In the genomic region with DNA sequence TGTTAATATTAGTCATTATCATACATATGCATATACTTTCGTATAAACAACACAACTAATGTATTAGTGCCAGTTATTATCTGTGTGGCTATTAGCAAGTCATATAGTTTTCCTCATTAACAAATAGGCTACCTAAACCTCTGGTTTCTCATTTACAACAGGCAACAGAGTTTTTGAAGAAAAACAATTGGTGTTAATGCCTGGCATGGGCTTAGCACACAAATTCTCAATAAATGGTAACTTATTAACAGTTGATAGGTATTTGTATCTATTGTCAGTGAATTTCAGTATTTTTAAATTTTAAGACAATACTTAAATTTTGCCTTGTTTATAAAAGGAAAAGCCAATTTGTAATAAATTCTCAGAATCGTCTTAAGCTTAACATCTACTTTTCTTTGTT, we compare ENCODE assay signal across 21 cellular contexts.
DNase-seq lines count a peak whose midpoint lies in the region; ATAC-seq, FAIRE-seq and TF ChIP-seq lines count a peak whose summit lies in the region.
"Had no signal": no experiment of that assay in that cellular context is flagged by ENCODE, and none has a peak within 500 bp of the region (broad histone marks: within the 10 kb centered on the region; RNA-seq: fewer than 3 reads in every experiment).

No MANE protein-coding gene starts in this region.

- WGBS in endodermal cell (ENCODE audit: insufficient coverage in 1 of 2, insufficient read length in 1 of 2), 2 experiments: 67% methylated on average over 1 of the region's 2 CpGs; no CpG with 5 or more reads in 1 of the 2 experiments
- 70 to 88% (median 82%) methylated on average over 2 of the region's 2 CpGs for WGBS in small intestine, 3 donors
- WGBS in right lobe of liver (ENCODE audit: insufficient coverage, low coverage, low lambda C conversion rate, missing lambda C conversion rate): 28% methylated on average over 2 of the region's 2 CpGs

- H3K79me2 ChIP-seq in KMS-11 (ENCODE audit: insufficient read depth, low read depth): no peaks in the 10 kb centered on the region

- ATAC-seq in GM18861 (IDR thresholded peaks at IDR 0.05; ENCODE audit: unreplicated experiment) (peak; percentile 30), HG02870 (IDR thresholded peaks at IDR 0.05; ENCODE audit: unreplicated experiment) (no peak), right lobe of liver (no peak)
- ATAC-seq: A549; CD8-positive, alpha-beta T cell had no signal

- H4K20me1 ChIP-seq in KMS-11 (ENCODE audit: insufficient read depth): no peaks in the 10 kb centered on the region
- H4K20me1 ChIP-seq: BLaER1 treated with 17β-estradiol and CSF1 and Interleukin-3, amounts not matched to agents 10 nM and 100 nM had no signal

- H3K36me3 ChIP-seq in KMS-11 (ENCODE audit: insufficient read depth): no peaks in the 10 kb centered on the region
- H3K36me3 ChIP-seq in endodermal cell (ENCODE audit: control insufficient read depth, insufficient read depth, low read length): no peaks in the 10 kb centered on the region
- no peaks in the 10 kb centered on the region for H3K36me3 ChIP-seq in small intestine (ENCODE audit: control insufficient read depth in 2 of 2, insufficient read depth in 2 of 2, low read length in 2 of 2)
- H3K36me3 ChIP-seq in right lobe of liver: no peaks in the 10 kb centered on the region
- H3K36me3 ChIP-seq: BLaER1 treated with 17β-estradiol and CSF1 and Interleukin-3, amounts not matched to agents 10 nM and 100 nM had no signal

- no peak overlapping the region for H3K4me3 ChIP-seq in KMS-11 (IDR thresholded peaks at IDR 0.05; ENCODE audit: insufficient read depth, low read depth, low read length)
- H3K4me3 ChIP-seq in endodermal cell (ENCODE audit: low read length): peak overlapping the region; percentile 57
- H3K4me3 ChIP-seq in small intestine (ENCODE audit: low read depth in 1 of 2, low read length in 2 of 2): no peak overlapping the region
- H3K4me3 ChIP-seq in right lobe of liver: no peak overlapping the region
- H3K4me3 ChIP-seq: A549; BLaER1 treated with 17β-estradiol and CSF1 and Interleukin-3, amounts not matched to agents 10 nM and 100 nM had no signal

- peaks cover 2% of the 10 kb centered on the region for H3K27me3 Mint-ChIP-seq in endodermal cell (ENCODE audit: insufficient read depth)
- H3K27me3 Mint-ChIP-seq: CD4-positive, alpha-beta T cell had no signal

- H3K9ac ChIP-seq in KMS-11 (no peak overlapping the region), endodermal cell (ENCODE audit: extremely low read depth, low read length, poor library complexity, severe bottlenecking) (no peak overlapping the region)
- H3K9ac ChIP-seq: BLaER1 treated with 17β-estradiol and CSF1 and Interleukin-3, amounts not matched to agents 10 nM and 100 nM had no signal

- peak overlapping the region; percentile 44; the same call in 1 of the 2 replicates for H3K4me2 ChIP-seq in KMS-11
- H3K4me2 ChIP-seq: A549 had no signal

- H3K4me1 ChIP-seq in KMS-11 (ENCODE audit: low read depth, poor library complexity, severe bottlenecking): peaks cover 21% of the 10 kb centered on the region
- no peaks in the 10 kb centered on the region for H3K4me1 ChIP-seq in endodermal cell (ENCODE audit: control insufficient read depth, insufficient read depth, low read length)
- no peaks in the 10 kb centered on the region for H3K4me1 ChIP-seq in small intestine (ENCODE audit: control insufficient read depth in 2 of 2, insufficient read depth in 1 of 2, low read depth in 1 of 2, low read length in 1 of 2)
- H3K4me1 ChIP-seq in right lobe of liver: no peaks in the 10 kb centered on the region
- H3K4me1 ChIP-seq: A549, Caco-2 had no signal

- H3K27ac Mint-ChIP-seq in endodermal cell: peak overlapping the region; percentile 82
- H3K27ac Mint-ChIP-seq: B cell; CD4-positive, alpha-beta T cell; CD8-positive, alpha-beta T cell had no signal

- H3K9me3 ChIP-seq in endodermal cell (ENCODE audit: control insufficient read depth, low read length) (no peaks in the 10 kb centered on the region), small intestine (ENCODE audit: control insufficient read depth, low read depth) (no peaks in the 10 kb centered on the region), right lobe of liver (no peaks in the 10 kb centered on the region)
- H3K9me3 ChIP-seq: A549, Caco-2 had no signal

- no peak overlapping the region for H2AFZ ChIP-seq in KMS-11 (ENCODE audit: low read depth)

- H3K4me1 Mint-ChIP-seq in endodermal cell: peaks cover 8% of the 10 kb centered on the region
- H3K4me1 Mint-ChIP-seq: B cell had no signal

- no peaks in the 10 kb centered on the region for H3K27me3 ChIP-seq in KMS-11 (ENCODE audit: insufficient read depth, low read depth)
- no peaks in the 10 kb centered on the region for H3K27me3 ChIP-seq in endodermal cell (ENCODE audit: control insufficient read depth, insufficient read depth, low read length, poor library complexity, severe bottlenecking)
- H3K27me3 ChIP-seq in small intestine (ENCODE audit: control insufficient read depth in 2 of 2, insufficient read depth in 2 of 2, low read length in 2 of 2): no peaks in the 10 kb centered on the region
- no peaks in the 10 kb centered on the region for H3K27me3 ChIP-seq in right lobe of liver
- H3K27me3 ChIP-seq: BLaER1 treated with 17β-estradiol and CSF1 and Interleukin-3, amounts not matched to agents 10 nM and 100 nM had no signal

- H3K9me3 Mint-ChIP-seq in endodermal cell: peaks cover 6% of the 10 kb centered on the region
- H3K9me3 Mint-ChIP-seq: CD8-positive, alpha-beta T cell had no signal

- TF ChIP-seq CTCF in KMS-11 (conservative IDR thresholded peaks at IDR 0.05; ENCODE audit: low read depth, low read length): no peak
- TF ChIP-seq CTCF in endodermal cell (conservative IDR thresholded peaks at IDR 0.05): no peak
- TF ChIP-seq CTCF in right lobe of liver (IDR thresholded peaks at IDR 0.05): no peak

- no peak for TF ChIP-seq POLR2A in right lobe of liver (IDR thresholded peaks at IDR 0.05)

- H3K36me3 Mint-ChIP-seq in endodermal cell (ENCODE audit: low read depth): no peaks in the 10 kb centered on the region
- H3K36me3 Mint-ChIP-seq: CD8-positive, alpha-beta T cell had no signal

- intact Hi-C loops in right lobe of liver (cut with DNase I): no loop called here

- FAIRE-seq in small intestine (lab: Jason Lieb, UNC) (peak; percentile 23), GM19239 (lab: Jason Lieb, UNC) (no peak)
- FAIRE-seq: A549, G401.6, GM12891 had no signal

- H3K27ac ChIP-seq in KMS-11 (peak overlapping the region; percentile 3; the same call in 1 of the 2 replicates), endodermal cell (ENCODE audit: low read depth, low read length) (no peak overlapping the region), small intestine (ENCODE audit: low read depth in 1 of 2, low read length in 1 of 2) (no peak overlapping the region), right lobe of liver (no peak overlapping the region)
- H3K27ac ChIP-seq: 22Rv1; A549; BLaER1 treated with 17β-estradiol and CSF1 and Interleukin-3, amounts not matched to agents 10 nM and 100 nM; C4-2B had no signal

- no peak overlapping the region for H3K4me3 Mint-ChIP-seq in endodermal cell
- H3K4me3 Mint-ChIP-seq: B cell; CD4-positive, alpha-beta T cell; CD8-positive, alpha-beta T cell had no signal

- DNase-seq in endodermal cell (no peak), small intestine (no peak), right lobe of liver (no peak), GM19239 (ENCODE audit: insufficient read length, low spot score) (no peak)
- DNase-seq: AML-193; Caco-2; Calu3; CD4-positive, alpha-beta T cell; CD8-positive, alpha-beta T cell; DMS79 treated with DMSO at 0.1 percent for 48 hours; GF-D8 had no signal
